1 cellular context compared by ENCODE assay signal in genomic region chr9:76423216-76424177, GRCh38.
TF ChIP-seq lines count a peak whose summit lies in the region.

No MANE protein-coding gene starts in this region.

TF ChIP-seq in HepG2, 621 proteins besides CTCF, POLR2A, EP300 and RAD21 (continued from another document):
- TF ChIP-seq ZBTB25 (CRISPR knock-in tag; IDR thresholded peaks at IDR 0.05): no peak
- TF ChIP-seq ZNF12 (CRISPR knock-in tag; IDR thresholded peaks at IDR 0.05): no peak
- no peak for TF ChIP-seq TBP (CRISPR knock-in tag; IDR thresholded peaks at IDR 0.05)
- no peak for TF ChIP-seq GMEB2 (CRISPR knock-in tag; IDR thresholded peaks at IDR 0.05; ENCODE audit: low read depth)
- TF ChIP-seq SMARCE1 (IDR thresholded peaks at IDR 0.05; ENCODE audit: borderline replicate concordance): no peak
- 0 out of 2 replicates have a peak, but pooled peaks have one; percentile 21 for TF ChIP-seq EHMT2 (IDR thresholded peaks at IDR 0.05; ENCODE audit: borderline replicate concordance, low read depth, low read length)
- TF ChIP-seq ZNF207 (IDR thresholded peaks at IDR 0.05; ENCODE audit: borderline replicate concordance): no peak
- TF ChIP-seq SOX6 (IDR thresholded peaks at IDR 0.05): no peak
- peak; percentile 88 for TF ChIP-seq SOX6 (CRISPR knock-in tag; IDR thresholded peaks at IDR 0.05)
- no peak for TF ChIP-seq ZBTB38 (CRISPR knock-in tag; IDR thresholded peaks at IDR 0.05)
- no peak for TF ChIP-seq BHLHE40 (IDR thresholded peaks at IDR 0.05; ENCODE audit: low read length)
- no peak for TF ChIP-seq DMAP1 (CRISPR knock-in tag; IDR thresholded peaks at IDR 0.05)
- TF ChIP-seq POLR2AphosphoS2 (IDR thresholded peaks at IDR 0.05; ENCODE audit: low read depth, low read length): no peak
- no peak for TF ChIP-seq KDM5A (IDR thresholded peaks at IDR 0.05; ENCODE audit: borderline replicate concordance, low read length)
- TF ChIP-seq TEAD3 (CRISPR knock-in tag; optimal IDR thresholded peaks at IDR 0.05; ENCODE audit: borderline replicate concordance): peak; percentile 86
- no peak for TF ChIP-seq ZNF407 (CRISPR knock-in tag; IDR thresholded peaks at IDR 0.05; ENCODE audit: not compliant biosample characterization)
- TF ChIP-seq PLSCR1 (CRISPR knock-in tag; IDR thresholded peaks at IDR 0.05; ENCODE audit: borderline replicate concordance): no peak
- no peak for TF ChIP-seq RBAK (CRISPR knock-in tag; IDR thresholded peaks at IDR 0.05)
- TF ChIP-seq ESRRA (CRISPR knock-in tag; IDR thresholded peaks at IDR 0.05; ENCODE audit: low read depth): no peak
- TF ChIP-seq TOE1 (CRISPR knock-in tag; IDR thresholded peaks at IDR 0.05): no peak
- TF ChIP-seq ZNF484 (CRISPR knock-in tag; IDR thresholded peaks at IDR 0.05; ENCODE audit: borderline replicate concordance, low read depth): no peak
- TF ChIP-seq ZBTB46 (CRISPR knock-in tag; IDR thresholded peaks at IDR 0.05; ENCODE audit: borderline replicate concordance): no peak
- no peak for TF ChIP-seq ZFP37 (CRISPR knock-in tag; IDR thresholded peaks at IDR 0.05; ENCODE audit: borderline replicate concordance)
- no peak for TF ChIP-seq GZF1 (CRISPR knock-in tag; IDR thresholded peaks at IDR 0.05)
